ENCODE assay signal across 8 cellular contexts in the genomic region with DNA sequence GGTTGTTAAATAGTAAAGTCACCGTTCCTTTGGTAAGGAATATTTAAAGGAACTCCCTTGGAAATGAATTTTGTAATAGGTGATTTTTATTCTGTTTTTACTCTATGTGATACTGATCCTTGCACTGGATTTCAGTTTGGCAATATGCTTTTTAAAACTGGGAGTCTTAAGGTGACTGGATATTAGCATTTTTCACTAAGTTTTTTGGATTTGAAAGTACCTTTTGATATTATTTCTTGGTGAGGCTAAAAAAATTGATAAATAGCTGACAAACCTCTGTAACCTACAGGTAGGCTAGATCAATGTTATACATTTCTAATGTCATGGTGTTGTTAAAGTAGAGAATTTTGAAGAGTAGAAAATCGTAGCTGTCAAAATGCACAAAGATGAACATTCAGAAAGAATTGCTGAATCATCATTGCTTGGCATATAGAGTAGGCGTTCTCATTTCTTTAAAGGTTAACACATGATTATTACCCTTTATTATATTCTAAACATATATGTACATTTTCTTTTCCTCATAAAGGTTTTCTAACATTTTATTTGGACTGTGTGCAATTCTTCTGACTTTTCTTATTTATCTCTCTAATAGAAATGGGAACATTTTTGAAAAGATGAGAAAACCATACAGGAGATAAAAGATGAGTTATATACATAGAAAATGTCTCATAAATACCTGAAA. TPM values are rescaled to one million over a fixed set of nuclear protein-coding genes. Genes with fewer than 3 reads are reported as not detected.
DNase-seq lines count a peak whose midpoint lies in the region; ATAC-seq and TF ChIP-seq lines count a peak whose summit lies in the region.

No MANE protein-coding gene starts in this region.

- H3K4me3 Mint-ChIP-seq in CD14-positive monocyte, result peak overlapping the region; percentile 50 to 69
- peak overlapping the region in 8 of 10 donors; percentile 3 to 99 (median 46) for H3K4me3 Mint-ChIP-seq in naive thymus-derived CD4-positive, alpha-beta T cell

- H3K4me3 ChIP-seq in Loucy (ENCODE audit: low read length, poor library complexity, severe bottlenecking), result peak overlapping the region; percentile 81
- no peak overlapping the region for H3K4me3 ChIP-seq in naive thymus-derived CD4-positive, alpha-beta T cell (ENCODE audit: low read length)

- no peak for ATAC-seq in naive thymus-derived CD4-positive, alpha-beta T cell
- no peak for ATAC-seq in HG03159 (IDR thresholded peaks at IDR 0.05; ENCODE audit: unreplicated experiment)
- ATAC-seq in GM19455 (IDR thresholded peaks at IDR 0.05; ENCODE audit: unreplicated experiment), result no peak

- CTCF ChIA-PET in naive thymus-derived CD4-positive, alpha-beta T cell (lab: Charles Lee), result interaction anchor here (1.7 kb wide), 1 partner anchor 25 kb away, joined by 5 read pairs; the partner anchor contains the start of gene FUBP1

- TF ChIP-seq CTCF in CD14-positive monocyte (IDR thresholded peaks at IDR 0.05) (no peak), Loucy (conservative IDR thresholded peaks at IDR 0.05; ENCODE audit: low read length) (no peak)

- no peak overlapping the region for H2AFZ ChIP-seq in Loucy (ENCODE audit: low read length)

- peaks cover 0 to 1% (median 0%) of the 10 kb centered on the region in 3 donors for H3K27me3 Mint-ChIP-seq in CD14-positive monocyte (ENCODE audit: low read depth in 3 of 3)
- peaks cover 0 to 3% (median 0%) of the 10 kb centered on the region in 5 donors for H3K27me3 Mint-ChIP-seq in naive thymus-derived CD4-positive, alpha-beta T cell

- H4K20me1 ChIP-seq in Loucy (ENCODE audit: insufficient read depth, low read length, poor library complexity, severe bottlenecking), result no peaks in the 10 kb centered on the region

- H3K9me3 ChIP-seq in Loucy (ENCODE audit: insufficient read depth, low read depth, low read length), result no peaks in the 10 kb centered on the region
- no peaks in the 10 kb centered on the region for H3K9me3 ChIP-seq in naive thymus-derived CD4-positive, alpha-beta T cell (ENCODE audit: control insufficient read depth in 2 of 3, low read length in 3 of 3)

- H3K27ac Mint-ChIP-seq in CD14-positive monocyte, result peak overlapping the region in 5 of 7 donors; percentile 16 to 67 (median 38)
- H3K27ac Mint-ChIP-seq in naive thymus-derived CD4-positive, alpha-beta T cell, result peak overlapping the region; percentile 39 to 100 (median 88)

- intact Hi-C loops in CD14-positive monocyte (cut with micrococcal nuclease), result no loop called here
- intact Hi-C loops in naive thymus-derived CD4-positive, alpha-beta T cell (cut with micrococcal nuclease), result loop anchor here (10.0 kb wide), 3 partner anchors 622 to 788 kb away; partner anchors contain the start of genes IFI44L (in 1 of the 2) and PIGK (in 1 of the 2)

- peaks cover 0 to 2% of the 10 kb centered on the region in 2 donors for H3K36me3 Mint-ChIP-seq in CD14-positive monocyte
- H3K36me3 Mint-ChIP-seq in naive thymus-derived CD4-positive, alpha-beta T cell, result no peaks in the 10 kb centered on the region

- peak overlapping the region; percentile 86 for H3K4me2 ChIP-seq in Loucy (ENCODE audit: low read depth, low read length, poor library complexity, severe bottlenecking)

- no peak for DNase-seq in CD14-positive monocyte (ENCODE audit: low spot score)
- DNase-seq in caudate nucleus (lab: John Stamatoyannopoulos, UW), result peak in 1 of 61 donors; percentile 19
- DNase-seq in naive thymus-derived CD4-positive, alpha-beta T cell, result no peak
- DNase-seq in effector CD4-positive, alpha-beta T cell, result no peak
- no peak for DNase-seq in NCI-H446 treated with DMSO at 0.1 percent for 48 hours (lab: John Stamatoyannopoulos, UW)

- H3K9ac ChIP-seq in Loucy (ENCODE audit: low read depth, low read length, poor library complexity, severe bottlenecking), result peak overlapping the region; percentile 85

- peaks cover 7% of the 10 kb centered on the region; the same call in 1 of the 2 replicates for H3F3A ChIP-seq in Loucy (ENCODE audit: low read depth)

- peaks cover 18% of the 10 kb centered on the region; the same call in 1 of the 2 replicates for H3K79me2 ChIP-seq in Loucy (ENCODE audit: insufficient read depth, low read length)

- no peaks in the 10 kb centered on the region for H3K9me2 ChIP-seq in Loucy (replicated peaks; ENCODE audit: low read depth, low read length)

- H3K27ac ChIP-seq in caudate nucleus (ENCODE audit: low read depth, low read length), result peak overlapping the region; percentile 98
- peak overlapping the region; percentile 95 for H3K27ac ChIP-seq in naive thymus-derived CD4-positive, alpha-beta T cell (ENCODE audit: low read depth, low read length)

- H3K27me3 ChIP-seq in Loucy (ENCODE audit: insufficient read depth, low read length, poor library complexity, severe bottlenecking), result no peaks in the 10 kb centered on the region
- no peaks in the 10 kb centered on the region for H3K27me3 ChIP-seq in naive thymus-derived CD4-positive, alpha-beta T cell (ENCODE audit: control insufficient read depth in 2 of 2, insufficient read depth in 2 of 2, low read length in 2 of 2)

- no peaks in the 10 kb centered on the region for H3K36me3 ChIP-seq in Loucy (ENCODE audit: insufficient read depth, low read length)
- no peaks in the 10 kb centered on the region for H3K36me3 ChIP-seq in naive thymus-derived CD4-positive, alpha-beta T cell (ENCODE audit: control insufficient read depth in 2 of 3, insufficient read depth in 3 of 3, low read length in 3 of 3)

- no peaks in the 10 kb centered on the region for H3K9me3 Mint-ChIP-seq in CD14-positive monocyte
- H3K9me3 Mint-ChIP-seq in naive thymus-derived CD4-positive, alpha-beta T cell, result peaks cover 0 to 3% (median 0%) of the 10 kb centered on the region in 11 donors

- peaks cover 14% of the 10 kb centered on the region for H3K4me1 Mint-ChIP-seq in CD14-positive monocyte
- H3K4me1 Mint-ChIP-seq in naive thymus-derived CD4-positive, alpha-beta T cell, result peaks cover 6 to 45% (median 41%) of the 10 kb centered on the region in 7 donors

- POLR2A ChIA-PET in naive thymus-derived CD4-positive, alpha-beta T cell (lab: Charles Lee), result interaction anchor here (1.6 to 15.7 kb wide), 7 partner anchors 7 to 320 kb away, joined by 6 to 324 read pairs (median 11); partner anchors contain the start of genes FUBP1, GIPC2, MIGA1 and ZZZ3

- H3K4me1 ChIP-seq in Loucy (ENCODE audit: insufficient read depth, low read length, poor library complexity, severe bottlenecking), result peaks cover 36% of the 10 kb centered on the region
- H3K4me1 ChIP-seq in naive thymus-derived CD4-positive, alpha-beta T cell (ENCODE audit: control insufficient read depth in 2 of 2, insufficient read depth in 2 of 2, low read length in 2 of 2), result peaks cover 8 to 17% of the 10 kb centered on the region in 2 donors

RNA-seq across cellular contexts. Expression of gene DNAJB4, which starts 1.5 kb away (rescaled TPM):
- 1 to 10 TPM; 2.8 to 4.0 TPM for polyA plus RNA-seq in CD14-positive monocyte
- 10 to 100 TPM; 11.4 to 20.1 (median 18.2) TPM for total RNA-seq in naive thymus-derived CD4-positive, alpha-beta T cell
- polyA plus RNA-seq in naive thymus-derived CD4-positive, alpha-beta T cell, result 1 to 10 TPM; 5.9 to 7.2 TPM

RNA-seq across cellular contexts. Expression of gene FUBP1, which starts 24.3 kb away (rescaled TPM):
- 10 to 100 TPM; 16.5 TPM for polyA plus RNA-seq in CD14-positive monocyte
- 100 to 1,000 TPM; 182 to 253 (median 224) TPM for total RNA-seq in naive thymus-derived CD4-positive, alpha-beta T cell
- 10 to 100 TPM; 58.0 to 61.8 TPM for polyA plus RNA-seq in naive thymus-derived CD4-positive, alpha-beta T cell

RNA-seq across cellular contexts. Expression of gene GIPC2, which starts 42.6 kb away (rescaled TPM):
- not detected for polyA plus RNA-seq in CD14-positive monocyte
- total RNA-seq in naive thymus-derived CD4-positive, alpha-beta T cell, result under 1 TPM in 2 of 5 experiments, not detected in 3; 0.57 to 0.60 TPM
- polyA plus RNA-seq in naive thymus-derived CD4-positive, alpha-beta T cell, result under 1 TPM; 0.05 to 0.32 TPM

Comparison
In these comparisons a context has a peak if more than half of its experiments do, and no peak if none do; other contexts are left out.
1. intact Hi-C loops: an anchor here in naive thymus-derived CD4-positive, alpha-beta T cell (10.0 kb wide); none called in CD14-positive monocyte.